Comparison of ENCODE assay signal across 16 cellular contexts in the genomic region with DNA sequence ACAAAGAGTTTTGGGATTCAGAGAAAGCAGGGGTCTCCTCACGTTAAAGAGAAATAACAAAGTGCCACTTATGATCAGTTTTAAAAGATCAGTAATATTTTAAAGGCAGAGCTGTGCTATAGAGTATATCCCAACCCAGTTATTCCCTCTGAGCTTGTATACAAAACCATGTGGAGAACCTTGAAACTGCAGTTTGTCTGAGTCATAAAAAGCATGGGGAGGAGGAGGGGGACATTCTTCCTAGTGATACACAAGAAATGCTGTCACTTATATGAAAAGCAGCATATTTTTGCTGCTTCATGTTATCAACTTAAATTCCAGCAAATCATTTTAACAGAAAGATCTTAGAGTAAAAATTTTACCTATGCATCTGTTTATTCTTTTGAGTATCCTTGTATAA.
DNase-seq lines count a peak whose midpoint lies in the region; ATAC-seq, FAIRE-seq and TF ChIP-seq lines count a peak whose summit lies in the region.
"Had no signal": no experiment of that assay in that cellular context is flagged by ENCODE, and none has a peak within 500 bp of the region (broad histone marks: within the 10 kb centered on the region; RNA-seq: fewer than 3 reads in every experiment).

No MANE protein-coding gene starts in this region.

- H3K27me3 ChIP-seq in bronchial epithelial cell (ENCODE audit: control insufficient read depth, insufficient read depth, low read length) (no peaks in the 10 kb centered on the region), suprapubic skin (no peaks in the 10 kb centered on the region), heart right ventricle (no peaks in the 10 kb centered on the region)
- H3K27me3 ChIP-seq: MG63 had no signal

- intact Hi-C loops in heart right ventricle (cut with DNase I) = no loop called here

- DNase-seq in COLO829 (ENCODE audit: low spot score) (peak; percentile 32), LHCN-M2 (ENCODE audit: low read depth) (peak; percentile 10), bronchial epithelial cell (ENCODE audit: low read depth) (peak; percentile 22), kidney tubule cell (ENCODE audit: low spot score) (peak; percentile 45), suprapubic skin (ENCODE audit: low spot score in 2 of 2) (no peak), superior temporal gyrus (ENCODE audit: extremely low spot score) (no peak), heart right ventricle (no peak)
- DNase-seq: activated T-cell treated with anti-CD3 and anti-CD28 coated beads for 4 hours; aorta; CD4-positive, alpha-beta T cell; erythroblast; MG63; NCI-H446; nephron progenitor cell; SHP77 had no signal

- FAIRE-seq in bronchial epithelial cell (lab: Jason Lieb, UNC) = no peak

- 96% methylated on average over 1 of the region's 1 CpG for WGBS in suprapubic skin
- WGBS in heart right ventricle, 2 donors = 87 to 89% methylated on average over 1 of the region's 1 CpG

- H3K27ac ChIP-seq in suprapubic skin (no peak overlapping the region), heart right ventricle (no peak overlapping the region)

- H3K4me3 ChIP-seq in bronchial epithelial cell (ENCODE audit: low read depth, low read length) (no peak overlapping the region), suprapubic skin (no peak overlapping the region), heart right ventricle (no peak overlapping the region)
- H3K4me3 ChIP-seq: MG63 had no signal

- no peak for TF ChIP-seq EP300 in suprapubic skin (IDR thresholded peaks at IDR 0.05)

- ATAC-seq in GM21528 (IDR thresholded peaks at IDR 0.05; ENCODE audit: low FRiP score, unreplicated experiment) = no peak
- ATAC-seq in heart right ventricle = no peak

- no peak for TF ChIP-seq CTCF in bronchial epithelial cell (IDR thresholded peaks at IDR 0.05; ENCODE audit: insufficient read depth, low read length, severe bottlenecking)
- TF ChIP-seq CTCF in suprapubic skin (IDR thresholded peaks at IDR 0.05) = no peak
- TF ChIP-seq CTCF in heart right ventricle (IDR thresholded peaks at IDR 0.05) = no peak

- no peaks in the 10 kb centered on the region for H3K36me3 ChIP-seq in bronchial epithelial cell (ENCODE audit: control insufficient read depth, insufficient read depth, low read length)
- H3K36me3 ChIP-seq in suprapubic skin = no peaks in the 10 kb centered on the region
- no peaks in the 10 kb centered on the region for H3K36me3 ChIP-seq in heart right ventricle
- H3K36me3 ChIP-seq: MG63 had no signal

- H3K9me3 ChIP-seq in suprapubic skin (no peaks in the 10 kb centered on the region), heart right ventricle (peaks cover 0 to 3% (median 0%) of the 10 kb centered on the region in 11 donors)
- H3K9me3 ChIP-seq: MG63 had no signal

- H3K4me1 ChIP-seq in suprapubic skin (no peaks in the 10 kb centered on the region), heart right ventricle (peaks cover 0 to 4% (median 0%) of the 10 kb centered on the region in 9 donors)

- no peak for TF ChIP-seq POLR2A in suprapubic skin (IDR thresholded peaks at IDR 0.05)

Comparison
In these comparisons a context has a peak if more than half of its experiments do, and no peak if none do; other contexts are left out.
1. DNase-seq: peak in COLO829 (single experiment), LHCN-M2 (single experiment), bronchial epithelial cell (single experiment) and kidney tubule cell (single experiment); none in suprapubic skin (0 of 2), superior temporal gyrus (single experiment) and heart right ventricle (0 of 2).